In the genomic region with DNA sequence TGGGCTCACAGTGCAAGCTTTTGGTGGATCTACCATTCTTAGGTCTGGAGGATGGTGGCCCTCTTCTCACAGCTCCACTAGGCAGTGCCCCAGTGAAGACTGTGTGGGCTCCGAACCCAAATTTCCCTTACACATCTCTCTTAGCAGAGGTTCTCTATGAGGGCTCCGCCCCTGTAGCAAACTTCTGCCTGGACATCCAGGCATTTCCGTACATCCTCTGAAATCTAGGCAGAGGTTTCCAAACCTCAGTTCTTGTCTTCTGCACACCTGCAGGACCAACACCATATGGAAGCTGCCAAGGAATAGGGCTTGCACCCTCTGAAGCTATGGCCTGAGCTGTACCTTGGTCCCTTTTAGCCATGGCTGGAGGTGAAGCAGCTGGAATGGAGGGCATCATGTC, we compare ENCODE assay signal across 3 cellular contexts.
A peak's percentile ranks its signal among the peaks of the same experiment; 100 is the strongest.
TF ChIP-seq lines count a peak whose summit lies in the region.

No MANE protein-coding gene starts in this region.

TF ChIP-seq in HEK293, 187 proteins besides CTCF, POLR2A, EP300 and RAD21:
- TF ChIP-seq SETDB1 (IDR thresholded peaks at IDR 0.05; ENCODE audit: insufficient read length, low read length) (peak; percentile 94), ZNF626 (tag by site-specific recombination; IDR thresholded peaks at IDR 0.05) (peak; percentile 91; the same call in 1 of the 2 replicates)
- TF ChIP-seq, protein P1, sequence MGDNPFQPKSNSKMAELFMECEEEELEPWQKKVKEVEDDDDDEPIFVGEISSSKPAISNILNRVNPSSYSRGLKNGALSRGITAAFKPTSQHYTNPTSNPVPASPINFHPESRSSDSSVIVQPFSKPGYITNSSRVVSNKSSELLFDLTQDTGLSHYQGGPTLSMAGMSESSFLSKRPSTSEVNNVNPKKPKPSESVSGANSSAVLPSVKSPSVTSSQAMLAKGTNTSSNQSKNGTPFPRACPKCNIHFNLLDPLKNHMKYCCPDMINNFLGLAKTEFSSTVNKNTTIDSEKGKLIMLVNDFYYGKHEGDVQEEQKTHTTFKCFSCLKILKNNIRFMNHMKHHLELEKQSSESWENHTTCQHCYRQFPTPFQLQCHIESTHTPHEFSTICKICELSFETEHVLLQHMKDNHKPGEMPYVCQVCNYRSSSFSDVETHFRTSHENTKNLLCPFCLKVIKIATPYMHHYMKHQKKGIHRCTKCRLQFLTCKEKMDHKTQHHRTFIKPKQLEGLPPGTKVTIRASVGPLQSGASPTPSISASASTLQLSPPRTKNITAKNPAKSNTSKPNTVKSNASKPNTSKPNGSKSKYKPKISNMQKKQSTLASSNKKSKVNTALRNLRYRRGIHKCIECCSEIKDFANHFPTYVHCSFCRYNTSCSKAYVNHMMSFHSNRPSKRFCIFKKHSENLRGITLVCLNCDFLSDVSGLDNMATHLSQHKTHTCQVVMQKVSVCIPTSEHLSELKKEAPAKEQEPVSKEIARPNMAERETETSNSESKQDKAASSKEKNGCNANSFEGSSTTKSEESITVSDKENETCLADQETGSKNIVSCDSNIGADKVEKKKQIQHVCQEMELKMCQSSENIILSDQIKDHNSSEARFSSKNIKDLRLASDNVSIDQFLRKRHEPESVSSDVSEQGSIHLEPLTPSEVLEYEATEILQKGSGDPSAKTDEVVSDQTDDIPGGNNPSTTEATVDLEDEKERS (tag by site-specific recombination; IDR thresholded peaks at IDR 0.05): peak; percentile 90
TF ChIP-seq in HEK293: peak in this region for 3; not testable (repeated sequence) for 184.

TF ChIP-seq in GM12878, 131 proteins besides CTCF, POLR2A, EP300 and RAD21:
- TF ChIP-seq CBX5 (IDR thresholded peaks at IDR 0.05; ENCODE audit: low read depth): 0 out of 2 replicates have a peak, but pooled peaks have one; percentile 40

TF ChIP-seq in HepG2, 621 proteins besides CTCF, POLR2A, EP300 and RAD21:
- TF ChIP-seq, protein P1 (CRISPR knock-in tag; IDR thresholded peaks at IDR 0.05): 0 out of 2 replicates have a peak, but pooled peaks have one; percentile 38
